Comparison of ENCODE assay signal across 11 cellular contexts in genomic region chr3:195238626-195239118, GRCh38. TPM values are rescaled to one million over a fixed set of nuclear protein-coding genes. Genes with fewer than 3 reads are reported as not detected.
DNase-seq lines count a peak whose midpoint lies in the region; ATAC-seq and TF ChIP-seq lines count a peak whose summit lies in the region.
"Had no signal": no experiment of that assay in that cellular context is flagged by ENCODE, and none has a peak within 500 bp of the region (broad histone marks: within the 10 kb centered on the region; RNA-seq: fewer than 3 reads in every experiment).

No MANE protein-coding gene starts in this region.

- POLR2A ChIA-PET in CD8-positive, alpha-beta memory T cell (lab: Charles Lee): no interaction called here

- no peak overlapping the region for H3K4me2 ChIP-seq in parathyroid adenoma (ENCODE audit: low read length)

- no peak overlapping the region for H3K4me3 ChIP-seq in CD8-positive, alpha-beta memory T cell (ENCODE audit: low read length)
- no peak overlapping the region for H3K4me3 ChIP-seq in heart right ventricle
- no peak overlapping the region for H3K4me3 ChIP-seq in parathyroid adenoma (ENCODE audit: low read depth, low read length)

- CTCF ChIA-PET in CD8-positive, alpha-beta memory T cell (lab: Charles Lee): no interaction called here

- H3K9ac ChIP-seq in parathyroid adenoma: no peak overlapping the region

- H3K27ac ChIP-seq in CD8-positive, alpha-beta memory T cell (ENCODE audit: low read depth, low read length): no peak overlapping the region
- H3K27ac ChIP-seq in heart right ventricle (peak overlapping the region in 6 of 10 donors; percentile 13 to 64 (median 42)), parathyroid adenoma (peak overlapping the region; percentile 67)

- no peaks in the 10 kb centered on the region for H3K4me1 ChIP-seq in CD8-positive, alpha-beta memory T cell (ENCODE audit: insufficient read depth, low read length)
- H3K4me1 ChIP-seq in heart right ventricle (peaks cover 0 to 31% (median 20%) of the 10 kb centered on the region in 9 donors), parathyroid adenoma (peaks cover 33% of the 10 kb centered on the region)

- WGBS in heart right ventricle, 2 donors: 38 to 55% methylated on average over 9 of the region's 9 CpGs

- no peak for DNase-seq in CD8-positive, alpha-beta memory T cell
- DNase-seq in activated naive CD8-positive, alpha-beta T cell treated with anti-CD3 and anti-CD28 coated beads, Interleukin-2, amount 50 U/mL, for 24 hours: no peak
- DNase-seq in heart right ventricle (peak in 1 of 2 donors; percentile 24), GM19238 (ENCODE audit: insufficient read length, low spot score) (no peak), NCI-H1092 (lab: John Stamatoyannopoulos, UW) (no peak), NCI-H2029 (lab: John Stamatoyannopoulos, UW) (no peak)
- no peak for DNase-seq in effector CD4-positive, alpha-beta T cell
- DNase-seq: activated T-cell treated with anti-CD3 and anti-CD28 coated beads, Interleukin-2, amount 50 U/mL, for 1 hour; CD4-positive, CD25-positive, alpha-beta regulatory T cell had no signal

- no peaks in the 10 kb centered on the region for H3K27me3 Mint-ChIP-seq in CD8-positive, alpha-beta memory T cell
- H3K27me3 Mint-ChIP-seq in activated naive CD8-positive, alpha-beta T cell treated with anti-CD3 and anti-CD28 coated beads, Interleukin-2, amount 50 U/mL, for 24 hours: no peaks in the 10 kb centered on the region

- no peaks in the 10 kb centered on the region for H3K9me3 ChIP-seq in CD8-positive, alpha-beta memory T cell (ENCODE audit: low read length)
- H3K9me3 ChIP-seq in heart right ventricle: peaks cover 0 to 10% (median 0%) of the 10 kb centered on the region in 11 donors
- H3K9me3 ChIP-seq in parathyroid adenoma (ENCODE audit: control insufficient read depth, low read length): no peaks in the 10 kb centered on the region

- peak overlapping the region in 5 of 8 donors; percentile 14 to 78 (median 68) for H3K27ac Mint-ChIP-seq in CD8-positive, alpha-beta memory T cell
- no peak overlapping the region for H3K27ac Mint-ChIP-seq in activated naive CD8-positive, alpha-beta T cell treated with anti-CD3 and anti-CD28 coated beads, Interleukin-2, amount 50 U/mL, for 24 hours
- H3K27ac Mint-ChIP-seq: CD4-positive, CD25-positive, alpha-beta regulatory T cell; T-helper 2 cell treated with Interferon-gamma antibody and Interleukin-4, amounts not matched to agents 5 μg/mL and 100 μg/mL, for 36 hours had no signal

- no peak for TF ChIP-seq CTCF in heart right ventricle (IDR thresholded peaks at IDR 0.05)
- TF ChIP-seq CTCF in parathyroid adenoma (IDR thresholded peaks at IDR 0.05): no peak

- peaks cover 0 to 15% (median 14%) of the 10 kb centered on the region in 3 donors for H3K4me1 Mint-ChIP-seq in CD8-positive, alpha-beta memory T cell
- no peaks in the 10 kb centered on the region for H3K4me1 Mint-ChIP-seq in activated naive CD8-positive, alpha-beta T cell treated with anti-CD3 and anti-CD28 coated beads, Interleukin-2, amount 50 U/mL, for 24 hours

- H3K27me3 ChIP-seq in CD8-positive, alpha-beta memory T cell (ENCODE audit: insufficient read depth, low read length, poor library complexity, severe bottlenecking): no peaks in the 10 kb centered on the region
- H3K27me3 ChIP-seq in heart right ventricle: no peaks in the 10 kb centered on the region
- H3K27me3 ChIP-seq in parathyroid adenoma (ENCODE audit: control insufficient read depth, insufficient read depth, low read length): no peaks in the 10 kb centered on the region

- H3K4me3 Mint-ChIP-seq in CD8-positive, alpha-beta memory T cell: peak overlapping the region in 1 of 7 donors; percentile 62
- H3K4me3 Mint-ChIP-seq in activated naive CD8-positive, alpha-beta T cell treated with anti-CD3 and anti-CD28 coated beads, Interleukin-2, amount 50 U/mL, for 24 hours: no peak overlapping the region
- H3K4me3 Mint-ChIP-seq: CD4-positive, CD25-positive, alpha-beta regulatory T cell; T-helper 2 cell treated with Interferon-gamma antibody and Interleukin-4, amounts not matched to agents 5 μg/mL and 100 μg/mL, for 36 hours had no signal

- H2AFZ ChIP-seq in parathyroid adenoma: peak overlapping the region; percentile 79

- no peaks in the 10 kb centered on the region for H3K36me3 ChIP-seq in CD8-positive, alpha-beta memory T cell (ENCODE audit: insufficient read depth, low read length)
- H3K36me3 ChIP-seq in heart right ventricle (no peaks in the 10 kb centered on the region), parathyroid adenoma (ENCODE audit: control insufficient read depth, insufficient read depth, low read length) (no peaks in the 10 kb centered on the region)

- ATAC-seq in activated naive CD8-positive, alpha-beta T cell treated with anti-CD3 and anti-CD28 coated beads, Interleukin-2, amount 50 U/mL, for 24 hours: peak; percentile 46
- peak; percentile 11 to 90 (median 78) for ATAC-seq in heart right ventricle

- intact Hi-C loops in heart right ventricle (cut with DNase I): loop anchor here in 1 of 10 donors (5.0 to 10.0 kb wide), 2 partner anchors 41 to 64 kb away; no protein-coding TSS in a partner anchor

- H3K79me2 ChIP-seq in parathyroid adenoma: peaks cover 14% of the 10 kb centered on the region

- peaks cover 0 to 7% (median 3%) of the 10 kb centered on the region in 5 donors for H3K9me3 Mint-ChIP-seq in CD8-positive, alpha-beta memory T cell
- no peaks in the 10 kb centered on the region for H3K9me3 Mint-ChIP-seq in activated naive CD8-positive, alpha-beta T cell treated with anti-CD3 and anti-CD28 coated beads, Interleukin-2, amount 50 U/mL, for 24 hours

- peaks cover 3 to 31% (median 10%) of the 10 kb centered on the region in 3 donors for H3K36me3 Mint-ChIP-seq in CD8-positive, alpha-beta memory T cell
- H3K36me3 Mint-ChIP-seq in activated naive CD8-positive, alpha-beta T cell treated with anti-CD3 and anti-CD28 coated beads, Interleukin-2, amount 50 U/mL, for 24 hours (ENCODE audit: low read depth): peaks cover 17% of the 10 kb centered on the region

RNA-seq across cellular contexts. Expression of gene XXYLT1, which starts 32.3 kb away (rescaled TPM):
- total RNA-seq in CD8-positive, alpha-beta memory T cell: 10 to 100 TPM in 1 of 2 experiments, 1 to 10 TPM in 1; 8.3 to 10.5 TPM
- 7.9 TPM for polyA plus RNA-seq in CD8-positive, alpha-beta memory T cell
- 1 to 10 TPM; 2.2 to 7.2 (median 3.6) TPM for total RNA-seq in heart right ventricle
- polyA plus RNA-seq in heart right ventricle: 1 to 10 TPM; 2.7 to 4.5 TPM
